Comparison of ENCODE assay signal across 1 cellular context in the genomic region with DNA sequence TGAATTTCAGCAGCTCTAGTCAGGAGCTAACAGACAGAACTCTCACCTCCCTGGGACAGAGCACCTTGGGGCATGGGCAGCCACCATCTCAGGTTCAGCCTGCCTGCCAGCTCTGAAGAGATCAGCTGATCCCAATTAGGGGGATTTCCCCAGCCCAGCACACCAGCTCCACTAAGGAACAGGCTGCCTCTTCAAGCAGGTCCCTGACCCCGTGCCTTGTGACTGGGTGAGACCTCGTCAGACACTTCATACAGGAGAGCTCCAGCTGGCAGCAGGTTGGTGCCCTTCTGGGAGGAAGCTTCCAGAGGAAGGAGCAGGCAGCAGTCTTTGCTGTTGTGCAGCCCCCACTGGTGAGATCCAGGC.
TF ChIP-seq lines count a peak whose summit lies in the region.

No MANE protein-coding gene starts in this region.

TF ChIP-seq in H1, 55 proteins besides CTCF, POLR2A, EP300 and RAD21 (continued from another document):
- TF ChIP-seq, protein P1, sequence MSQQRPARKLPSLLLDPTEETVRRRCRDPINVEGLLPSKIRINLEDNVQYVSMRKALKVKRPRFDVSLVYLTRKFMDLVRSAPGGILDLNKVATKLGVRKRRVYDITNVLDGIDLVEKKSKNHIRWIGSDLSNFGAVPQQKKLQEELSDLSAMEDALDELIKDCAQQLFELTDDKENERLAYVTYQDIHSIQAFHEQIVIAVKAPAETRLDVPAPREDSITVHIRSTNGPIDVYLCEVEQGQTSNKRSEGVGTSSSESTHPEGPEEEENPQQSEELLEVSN (IDR thresholded peaks at IDR 0.05), result no peak
- TF ChIP-seq, protein P2, sequence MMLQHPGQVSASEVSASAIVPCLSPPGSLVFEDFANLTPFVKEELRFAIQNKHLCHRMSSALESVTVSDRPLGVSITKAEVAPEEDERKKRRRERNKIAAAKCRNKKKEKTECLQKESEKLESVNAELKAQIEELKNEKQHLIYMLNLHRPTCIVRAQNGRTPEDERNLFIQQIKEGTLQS (IDR thresholded peaks at IDR 0.05; ENCODE audit: insufficient read depth, low read depth, low read length), result no peak
- TF ChIP-seq CEBPB (IDR thresholded peaks at IDR 0.05; ENCODE audit: low read depth, low read length), result no peak
- no peak for TF ChIP-seq SP4 (IDR thresholded peaks at IDR 0.05; ENCODE audit: low read length)
